1 cellular context compared by ENCODE assay signal in genomic region chr11:44954051-44954906, GRCh38.
TF ChIP-seq lines count a peak whose summit lies in the region.

No MANE protein-coding gene starts in this region.

TF ChIP-seq in SK-N-SH, 30 proteins besides CTCF, POLR2A, EP300 and RAD21 (continued from another document):
- TF ChIP-seq GATA2 (CRISPR knock-in tag; IDR thresholded peaks at IDR 0.05) = no peak
- TF ChIP-seq YY1 (IDR thresholded peaks at IDR 0.05; ENCODE audit: low read depth) = no peak
- no peak for TF ChIP-seq RFX5 (IDR thresholded peaks at IDR 0.05; ENCODE audit: low read length)
- TF ChIP-seq NRF1 (IDR thresholded peaks at IDR 0.05; ENCODE audit: low read depth, low read length) = no peak
- no peak for TF ChIP-seq USF2 (IDR thresholded peaks at IDR 0.05; ENCODE audit: borderline replicate concordance, low read depth, low read length)
- TF ChIP-seq REST (IDR thresholded peaks at IDR 0.05; ENCODE audit: low read depth, low read length) = no peak
- TF ChIP-seq, protein P1, sequence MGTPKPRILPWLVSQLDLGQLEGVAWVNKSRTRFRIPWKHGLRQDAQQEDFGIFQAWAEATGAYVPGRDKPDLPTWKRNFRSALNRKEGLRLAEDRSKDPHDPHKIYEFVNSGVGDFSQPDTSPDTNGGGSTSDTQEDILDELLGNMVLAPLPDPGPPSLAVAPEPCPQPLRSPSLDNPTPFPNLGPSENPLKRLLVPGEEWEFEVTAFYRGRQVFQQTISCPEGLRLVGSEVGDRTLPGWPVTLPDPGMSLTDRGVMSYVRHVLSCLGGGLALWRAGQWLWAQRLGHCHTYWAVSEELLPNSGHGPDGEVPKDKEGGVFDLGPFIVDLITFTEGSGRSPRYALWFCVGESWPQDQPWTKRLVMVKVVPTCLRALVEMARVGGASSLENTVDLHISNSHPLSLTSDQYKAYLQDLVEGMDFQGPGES (IDR thresholded peaks at IDR 0.05; ENCODE audit: low read depth, low read length) = no peak
- TF ChIP-seq MXI1 (IDR thresholded peaks at IDR 0.05; ENCODE audit: low read depth, low read length) = no peak
- no peak for TF ChIP-seq TCF12 (IDR thresholded peaks at IDR 0.05)
- TF ChIP-seq FOXM1 (IDR thresholded peaks at IDR 0.05; ENCODE audit: low read depth) = no peak
- TF ChIP-seq, protein P2, sequence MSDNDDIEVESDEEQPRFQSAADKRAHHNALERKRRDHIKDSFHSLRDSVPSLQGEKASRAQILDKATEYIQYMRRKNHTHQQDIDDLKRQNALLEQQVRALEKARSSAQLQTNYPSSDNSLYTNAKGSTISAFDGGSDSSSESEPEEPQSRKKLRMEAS (IDR thresholded peaks at IDR 0.05; ENCODE audit: low read depth) = no peak
- TF ChIP-seq MEF2A (IDR thresholded peaks at IDR 0.05; ENCODE audit: borderline replicate concordance, low read depth) = no peak
